ENCODE assay signal across 23 cellular contexts in the genomic region with DNA sequence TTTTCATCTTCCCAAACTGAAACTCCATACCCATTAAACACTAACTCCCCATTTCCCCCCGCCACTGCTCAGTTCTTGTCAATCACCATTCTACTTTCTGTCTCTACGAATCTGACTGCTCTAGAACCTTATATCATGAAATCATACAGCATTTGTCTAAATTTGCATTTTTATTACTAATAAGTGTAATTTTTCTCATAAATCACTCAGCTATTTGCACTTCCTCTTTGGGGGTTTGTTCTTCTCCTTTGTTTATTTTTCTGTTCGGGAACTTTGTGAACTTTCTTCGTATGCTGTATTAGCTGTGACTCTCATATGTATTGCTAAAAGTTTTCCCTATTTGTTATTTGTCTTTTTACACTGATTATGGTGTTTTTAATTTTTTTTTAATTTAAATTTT.
"Had no signal": no experiment of that assay in that cellular context is flagged by ENCODE, and none has a peak within 500 bp of the region (broad histone marks: within the 10 kb centered on the region; RNA-seq: fewer than 3 reads in every experiment).

No MANE protein-coding gene starts in this region.

- H3K27me3 Mint-ChIP-seq: activated naive CD8-positive, alpha-beta T cell treated with anti-CD3 and anti-CD28 coated beads for 36 hours had no signal

- H3K4me1 ChIP-seq: prostate gland, testis, uterus had no signal

- DNase-seq: activated CD4-positive, alpha-beta T cell treated with anti-CD3 and anti-CD28 coated beads for 4 hours; activated CD4-positive, alpha-beta T cell treated with anti-CD3 and anti-CD28 coated beads, Interleukin-2, amount 50 U/mL, for 48 hours; activated CD4-positive, CD25-positive, alpha-beta regulatory T cell; activated CD8-positive, alpha-beta memory T cell treated with anti-CD3 and anti-CD28 coated beads, Interleukin-2, amount 50 U/mL, for 48 hours; activated naive CD4-positive, alpha-beta T cell; activated naive CD8-positive, alpha-beta T cell treated with anti-CD3 and anti-CD28 coated beads for 36 hours; activated T-cell treated with anti-CD3 and anti-CD28 coated beads, Interleukin-2, amount 50 U/mL, for 4 hours; central memory CD4-positive, alpha-beta T cell; dorsolateral prefrontal cortex; heart left ventricle; islet precursor cell; left cardiac atrium; ovary; stimulated activated CD4-positive, alpha-beta T cell treated with anti-CD3 and anti-CD28 coated beads, Interleukin-2, amount 100 ng/mL, for 48 hours; stimulated activated CD8-positive, alpha-beta memory T cell treated with anti-CD3 and anti-CD28 coated beads, Interleukin-4, amount 100 ng/mL, for 48 hours; stimulated activated naive B cell treated with anti-CD40 and anti-IgM and Interleukin-4, amounts not matched to agents 10 μg/mL and 1 μg/mL and 100 μg/mL, for 72 hours; testis; trophoblast cell; uterus had no signal

- H3K4me1 Mint-ChIP-seq: activated naive CD8-positive, alpha-beta T cell treated with anti-CD3 and anti-CD28 coated beads for 36 hours had no signal

- H3K9me3 ChIP-seq: heart left ventricle, ovary, prostate gland, testis, uterus had no signal

- H3K4me3 Mint-ChIP-seq: activated naive CD8-positive, alpha-beta T cell treated with anti-CD3 and anti-CD28 coated beads for 36 hours; activated T-cell treated with anti-CD3 and anti-CD28 coated beads, Interleukin-2, amount 50 U/mL, for 4 hours; memory B cell; natural killer cell treated with Interleukin-12 subunit alpha and Interleukin-12 subunit beta and Interleukin-15 and Interleukin-18, amount 100 ng/mL, for 72 hours; stimulated activated naive B cell treated with anti-CD40 and anti-IgM and Interleukin-4, amounts not matched to agents 10 μg/mL and 1 μg/mL and 100 μg/mL, for 72 hours had no signal

- H3K27me3 ChIP-seq: dorsolateral prefrontal cortex, heart left ventricle, ovary, testis, uterus had no signal

- H3K36me3 Mint-ChIP-seq: memory B cell; natural killer cell treated with Interleukin-12 subunit alpha and Interleukin-12 subunit beta and Interleukin-15 and Interleukin-18, amount 100 ng/mL, for 72 hours; stimulated activated naive B cell treated with anti-CD40 and anti-IgM and Interleukin-4, amounts not matched to agents 10 μg/mL and 1 μg/mL and 100 μg/mL, for 72 hours had no signal

- H3K9me3 Mint-ChIP-seq: activated T-cell treated with anti-CD3 and anti-CD28 coated beads, Interleukin-2, amount 50 U/mL, for 4 hours; activated T-helper 2 cell treated with anti-CD3 and anti-CD28 coated beads, Interferon-gamma antibody, Interleukin-2, Interleukin-4, amounts not matched to agents 10 μg/mL and 5 μg/mL and 100 μg/mL, durations not matched to agents 14 hours and 24 hours and 36 hours; natural killer cell treated with Interleukin-12 subunit alpha and Interleukin-12 subunit beta and Interleukin-15 and Interleukin-18, amount 100 ng/mL, for 72 hours; stimulated activated naive B cell treated with anti-CD40 and anti-IgM and Interleukin-4, amounts not matched to agents 10 μg/mL and 1 μg/mL and 100 μg/mL, for 72 hours had no signal

- H3K4me3 ChIP-seq: dorsolateral prefrontal cortex, heart left ventricle, ovary, prostate gland, testis, uterus had no signal

- ATAC-seq: activated T-cell treated with anti-CD3 and anti-CD28 coated beads, Interleukin-2, amount 50 U/mL, for 4 hours; heart left ventricle; left cardiac atrium; natural killer cell treated with Interleukin-12 subunit alpha and Interleukin-12 subunit beta and Interleukin-15 and Interleukin-18, amount 100 ng/mL, for 72 hours had no signal

- H3K27ac Mint-ChIP-seq: activated naive CD8-positive, alpha-beta T cell treated with anti-CD3 and anti-CD28 coated beads for 36 hours; activated T-helper 2 cell treated with anti-CD3 and anti-CD28 coated beads, Interferon-gamma antibody, Interleukin-2, Interleukin-4, amounts not matched to agents 10 μg/mL and 5 μg/mL and 100 μg/mL, durations not matched to agents 14 hours and 24 hours and 36 hours; memory B cell; natural killer cell treated with Interleukin-12 subunit alpha and Interleukin-12 subunit beta and Interleukin-15 and Interleukin-18, amount 100 ng/mL, for 72 hours; stimulated activated naive B cell treated with anti-CD40 and anti-IgM and Interleukin-4, amounts not matched to agents 10 μg/mL and 1 μg/mL and 100 μg/mL, for 72 hours had no signal

- H3K36me3 ChIP-seq: heart left ventricle, ovary, prostate gland, uterus had no signal

- H3K27ac ChIP-seq: dorsolateral prefrontal cortex, ovary, prostate gland, testis, uterus had no signal
